12 cellular contexts compared by ENCODE assay signal in genomic region chr18:50986360-50987087, GRCh38. TPM values are rescaled to one million over a fixed set of nuclear protein-coding genes. Genes with fewer than 3 reads are reported as not detected.
DNase-seq lines count a peak whose midpoint lies in the region; ATAC-seq and TF ChIP-seq lines count a peak whose summit lies in the region.
"Had no signal": no experiment of that assay in that cellular context is flagged by ENCODE, and none has a peak within 500 bp of the region (broad histone marks: within the 10 kb centered on the region; RNA-seq: fewer than 3 reads in every experiment).

No MANE protein-coding gene starts in this region.

- H4K20me1 ChIP-seq in smooth muscle cell (ENCODE audit: low read depth) = no peaks in the 10 kb centered on the region

- H3K36me3 Mint-ChIP-seq in HFFc6 (ENCODE audit: low read depth) = peaks cover 16% of the 10 kb centered on the region; the same call in 1 of the 2 replicates

- DNase-seq in AG08395 (ENCODE audit: low spot score) = peak; percentile 76
- DNase-seq in HFFc6 = peak; percentile 81
- peak; percentile 23 for DNase-seq in astrocyte of the spinal cord (ENCODE audit: low read depth, low spot score)
- peak; percentile 66 for DNase-seq in kidney glomerular epithelial cell (lab: John Stamatoyannopoulos, UW)
- DNase-seq in smooth muscle cell (lab: John Stamatoyannopoulos, UW; ENCODE audit: unreplicated experiment) = no peak
- no peak for DNase-seq in NCI-H82 (lab: John Stamatoyannopoulos, UW)
- no peak for DNase-seq in tibial nerve (ENCODE audit: low spot score in 2 of 2)
- DNase-seq: activated CD4-positive, alpha-beta T cell treated with anti-CD3 and anti-CD28 coated beads, Interleukin-2, amount 50 U/mL, for 48 hours; activated gamma-delta T cell treated with Interleukin-2 at 50 U/mL for 16 hours; kidney had no signal

- TF ChIP-seq EP300 in tibial nerve (IDR thresholded peaks at IDR 0.05) = no peak

- H3K4me3 Mint-ChIP-seq in HFFc6 = peak overlapping the region; percentile 66
- H3K4me3 Mint-ChIP-seq: central memory CD8-positive, alpha-beta T cell had no signal

- ATAC-seq in GM21619 (IDR thresholded peaks at IDR 0.05; ENCODE audit: unreplicated experiment) = no peak

- in situ Hi-C loops in astrocyte of the spinal cord (cut with HindIII; ENCODE audit: low sequenced_read_pairs) = no loop called here

- H3K9me3 Mint-ChIP-seq in HFFc6 = no peaks in the 10 kb centered on the region
- H3K9me3 Mint-ChIP-seq: central memory CD8-positive, alpha-beta T cell had no signal

- H2AFZ ChIP-seq in smooth muscle cell (ENCODE audit: low read depth) = no peak overlapping the region

- H3K9me3 ChIP-seq in smooth muscle cell (replicated peaks; ENCODE audit: low read depth) (no peaks in the 10 kb centered on the region), tibial nerve (no peaks in the 10 kb centered on the region)

- H3K4me3 ChIP-seq in astrocyte of the spinal cord (ENCODE audit: low read depth, low read length) (no peak overlapping the region), smooth muscle cell (no peak overlapping the region), tibial nerve (no peak overlapping the region)

- H3K4me1 Mint-ChIP-seq in HFFc6 (ENCODE audit: low read depth) = peaks cover 37% of the 10 kb centered on the region

- WGBS in smooth muscle cell (ENCODE audit: low lambda C conversion rate) = 72% methylated on average over 2 of the region's 2 CpGs
- 73 to 77% methylated on average over 2 of the region's 2 CpGs for WGBS in tibial nerve, 2 donors

- TF ChIP-seq CTCF in HFFc6 (IDR thresholded peaks at IDR 0.05) = peak; percentile 2; the same call in 1 of the 2 replicates
- TF ChIP-seq CTCF in astrocyte of the spinal cord (IDR thresholded peaks at IDR 0.05; ENCODE audit: low read depth, low read length) = no peak
- no peak for TF ChIP-seq CTCF in smooth muscle cell (IDR thresholded peaks at IDR 0.05; ENCODE audit: borderline replicate concordance, insufficient read depth, poor library complexity, severe bottlenecking)
- no peak for TF ChIP-seq CTCF in tibial nerve (IDR thresholded peaks at IDR 0.05)

- no peaks in the 10 kb centered on the region for H3K27me3 ChIP-seq in smooth muscle cell (ENCODE audit: low read depth)
- no peaks in the 10 kb centered on the region for H3K27me3 ChIP-seq in tibial nerve

- H3K36me3 ChIP-seq in smooth muscle cell (ENCODE audit: low read depth) (no peaks in the 10 kb centered on the region), tibial nerve (peaks cover 0 to 28% (median 0%) of the 10 kb centered on the region in 3 donors)

- H3K27me3 Mint-ChIP-seq in HFFc6 (ENCODE audit: insufficient read depth) = no peaks in the 10 kb centered on the region
- H3K27me3 Mint-ChIP-seq: central memory CD8-positive, alpha-beta T cell had no signal

- H3K27ac ChIP-seq in smooth muscle cell (ENCODE audit: low read depth) (no peak overlapping the region), tibial nerve (no peak overlapping the region)

- no peaks in the 10 kb centered on the region for H3K79me2 ChIP-seq in smooth muscle cell (ENCODE audit: low read depth)

- H3F3A ChIP-seq in smooth muscle cell (ENCODE audit: low read depth) = no peaks in the 10 kb centered on the region

- TF ChIP-seq POLR2A in tibial nerve (IDR thresholded peaks at IDR 0.05) = no peak

- H3K4me2 ChIP-seq in smooth muscle cell = no peak overlapping the region

- H3K4me1 ChIP-seq in smooth muscle cell (ENCODE audit: low read depth) (peaks cover 2% of the 10 kb centered on the region), tibial nerve (peaks cover 0 to 7% (median 0%) of the 10 kb centered on the region in 4 donors)

- H3K9ac ChIP-seq in smooth muscle cell (ENCODE audit: low read depth) = no peak overlapping the region

- H3K27ac Mint-ChIP-seq in HFFc6 = peak overlapping the region; percentile 92

RNA-seq across cellular contexts. Expression of gene ELAC1, which starts 18.7 kb away (rescaled TPM):
- total RNA-seq in HFFc6 (2021; fragmentation: NEBNext Ultra II Directional; extraction: Animal tissue kit (Norgen Biotek cat#: 25700)) = 1 to 10 TPM; 6.2 to 9.0 (median 8.1) TPM
- 7.8 and 16.0 TPM in 2 replicates for total RNA-seq in smooth muscle cell
- 7.6 and 8.2 TPM in 2 replicates for polyA plus RNA-seq in smooth muscle cell
- 10 to 100 TPM in 1 of 4 donors, 1 to 10 TPM in 3; 2.9 to 11.6 (median 5.2) TPM for total RNA-seq in tibial nerve

RNA-seq across cellular contexts. Expression of gene SMAD4, which starts 43.5 kb away (rescaled TPM):
- total RNA-seq in HFFc6 (2021; fragmentation: NEBNext Ultra II Directional; extraction: Animal tissue kit (Norgen Biotek cat#: 25700)) = 10 to 100 TPM; 77.2 to 97.9 (median 84.0) TPM
- total RNA-seq in smooth muscle cell = 88.9 and 137 TPM in 2 replicates
- polyA plus RNA-seq in smooth muscle cell = 76.4 and 88.0 TPM in 2 replicates
- 100 to 1,000 TPM; 100 to 182 (median 148) TPM for total RNA-seq in tibial nerve

Comparison
In these comparisons a context has a peak if more than half of its experiments do, and no peak if none do; other contexts are left out.
1. DNase-seq: peak in AG08395 (single experiment), HFFc6 (single experiment), astrocyte of the spinal cord (single experiment) and kidney glomerular epithelial cell (single experiment); none in smooth muscle cell (single experiment), NCI-H82 (single experiment) and tibial nerve (0 of 2).